1 cellular context compared by ENCODE assay signal in the genomic region with DNA sequence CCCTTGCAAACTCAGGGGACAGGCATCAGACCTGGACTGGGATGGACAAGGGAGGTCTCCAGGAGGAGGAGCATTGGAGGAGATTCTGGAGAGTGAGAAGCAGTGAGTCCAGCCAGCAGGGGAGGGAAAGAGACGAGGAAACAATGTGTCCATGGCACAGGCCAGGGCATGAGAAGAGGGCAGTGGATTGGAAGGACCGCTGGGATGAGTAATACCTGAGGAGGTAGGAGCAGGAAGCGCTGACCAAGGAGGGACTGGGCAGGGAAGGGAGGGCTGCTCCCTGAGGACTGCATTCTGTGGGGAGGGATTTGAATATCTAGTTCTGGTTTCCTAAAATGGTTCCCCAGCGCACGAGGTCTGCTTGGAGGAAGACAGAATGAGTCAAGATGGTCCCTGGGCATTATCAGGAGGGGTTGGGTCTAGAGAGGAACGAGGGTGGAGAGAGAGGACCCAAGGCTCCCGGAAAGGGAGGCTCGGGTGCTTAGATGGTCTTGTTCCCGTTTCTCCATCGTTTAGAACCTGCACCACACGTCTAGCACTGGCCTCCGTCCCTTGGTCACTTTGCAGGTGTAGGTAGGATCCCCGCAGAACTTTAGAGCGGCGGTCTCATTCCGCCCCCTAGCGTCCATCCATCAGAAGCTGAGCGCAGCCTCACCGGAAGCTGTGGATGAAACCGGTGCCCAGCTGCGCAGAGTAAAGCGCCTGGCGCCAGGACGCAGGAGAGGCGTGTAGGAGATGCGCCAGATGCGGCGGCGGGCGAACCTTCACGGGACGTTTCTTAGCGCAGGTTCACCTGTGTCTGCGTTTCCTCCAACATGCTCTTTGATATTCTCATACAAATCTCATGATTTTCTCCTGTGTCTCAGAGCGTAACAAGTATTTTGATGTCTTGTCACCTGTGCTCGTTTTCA.
TF ChIP-seq lines count a peak whose summit lies in the region.

No MANE protein-coding gene starts in this region.

TF ChIP-seq in K562, 482 proteins besides CTCF, POLR2A, EP300 and RAD21 (continued from another document):
- TF ChIP-seq, protein P1, sequence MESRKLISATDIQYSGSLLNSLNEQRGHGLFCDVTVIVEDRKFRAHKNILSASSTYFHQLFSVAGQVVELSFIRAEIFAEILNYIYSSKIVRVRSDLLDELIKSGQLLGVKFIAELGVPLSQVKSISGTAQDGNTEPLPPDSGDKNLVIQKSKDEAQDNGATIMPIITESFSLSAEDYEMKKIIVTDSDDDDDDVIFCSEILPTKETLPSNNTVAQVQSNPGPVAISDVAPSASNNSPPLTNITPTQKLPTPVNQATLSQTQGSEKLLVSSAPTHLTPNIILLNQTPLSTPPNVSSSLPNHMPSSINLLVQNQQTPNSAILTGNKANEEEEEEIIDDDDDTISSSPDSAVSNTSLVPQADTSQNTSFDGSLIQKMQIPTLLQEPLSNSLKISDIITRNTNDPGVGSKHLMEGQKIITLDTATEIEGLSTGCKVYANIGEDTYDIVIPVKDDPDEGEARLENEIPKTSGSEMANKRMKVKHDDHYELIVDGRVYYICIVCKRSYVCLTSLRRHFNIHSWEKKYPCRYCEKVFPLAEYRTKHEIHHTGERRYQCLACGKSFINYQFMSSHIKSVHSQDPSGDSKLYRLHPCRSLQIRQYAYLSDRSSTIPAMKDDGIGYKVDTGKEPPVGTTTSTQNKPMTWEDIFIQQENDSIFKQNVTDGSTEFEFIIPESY (CRISPR knock-in tag; IDR thresholded peaks at IDR 0.05): 0 out of 2 replicates have a peak, but pooled peaks have one; percentile 19
- TF ChIP-seq, protein P2, sequence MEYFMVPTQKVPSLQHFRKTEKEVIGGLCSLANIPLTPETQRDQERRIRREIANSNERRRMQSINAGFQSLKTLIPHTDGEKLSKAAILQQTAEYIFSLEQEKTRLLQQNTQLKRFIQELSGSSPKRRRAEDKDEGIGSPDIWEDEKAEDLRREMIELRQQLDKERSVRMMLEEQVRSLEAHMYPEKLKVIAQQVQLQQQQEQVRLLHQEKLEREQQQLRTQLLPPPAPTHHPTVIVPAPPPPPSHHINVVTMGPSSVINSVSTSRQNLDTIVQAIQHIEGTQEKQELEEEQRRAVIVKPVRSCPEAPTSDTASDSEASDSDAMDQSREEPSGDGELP (CRISPR knock-in tag; IDR thresholded peaks at IDR 0.05; ENCODE audit: borderline replicate concordance): peak; percentile 23; the same call in 1 of the 2 replicates
- TF ChIP-seq CREM (IDR thresholded peaks at IDR 0.05; ENCODE audit: low read depth): 0 out of 2 replicates have a peak, but pooled peaks have one; percentile 12
- TF ChIP-seq FOXJ3 (CRISPR knock-in tag; IDR thresholded peaks at IDR 0.05): no peak
- TF ChIP-seq, protein P3, sequence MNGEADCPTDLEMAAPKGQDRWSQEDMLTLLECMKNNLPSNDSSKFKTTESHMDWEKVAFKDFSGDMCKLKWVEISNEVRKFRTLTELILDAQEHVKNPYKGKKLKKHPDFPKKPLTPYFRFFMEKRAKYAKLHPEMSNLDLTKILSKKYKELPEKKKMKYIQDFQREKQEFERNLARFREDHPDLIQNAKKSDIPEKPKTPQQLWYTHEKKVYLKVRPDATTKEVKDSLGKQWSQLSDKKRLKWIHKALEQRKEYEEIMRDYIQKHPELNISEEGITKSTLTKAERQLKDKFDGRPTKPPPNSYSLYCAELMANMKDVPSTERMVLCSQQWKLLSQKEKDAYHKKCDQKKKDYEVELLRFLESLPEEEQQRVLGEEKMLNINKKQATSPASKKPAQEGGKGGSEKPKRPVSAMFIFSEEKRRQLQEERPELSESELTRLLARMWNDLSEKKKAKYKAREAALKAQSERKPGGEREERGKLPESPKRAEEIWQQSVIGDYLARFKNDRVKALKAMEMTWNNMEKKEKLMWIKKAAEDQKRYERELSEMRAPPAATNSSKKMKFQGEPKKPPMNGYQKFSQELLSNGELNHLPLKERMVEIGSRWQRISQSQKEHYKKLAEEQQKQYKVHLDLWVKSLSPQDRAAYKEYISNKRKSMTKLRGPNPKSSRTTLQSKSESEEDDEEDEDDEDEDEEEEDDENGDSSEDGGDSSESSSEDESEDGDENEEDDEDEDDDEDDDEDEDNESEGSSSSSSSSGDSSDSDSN (IDR thresholded peaks at IDR 0.05; ENCODE audit: borderline replicate concordance in 1 of 2, low read depth in 2 of 2, low read length in 2 of 2): no peak
